ENCODE assay signal across 8 cellular contexts in genomic region chr2:99559075-99559662, GRCh38.
DNase-seq lines count a peak whose midpoint lies in the region; ATAC-seq and TF ChIP-seq lines count a peak whose summit lies in the region.

No MANE protein-coding gene starts in this region.

- TF ChIP-seq CTCF in GM12874 (IDR thresholded peaks at IDR 0.05; ENCODE audit: insufficient read depth, low read depth, low read length), result peak; percentile 87
- TF ChIP-seq CTCF in cardiac fibroblast (IDR thresholded peaks at IDR 0.05; ENCODE audit: low read depth, low read length), result peak; percentile 98

- H3K4me3 ChIP-seq in cardiac fibroblast (replicated peaks in 1 of 2; ENCODE audit: low read depth in 2 of 2, low read length in 2 of 2), result no peak overlapping the region

- DNase-seq in NCI-H446 (lab: John Stamatoyannopoulos, UW) (peak; percentile 52 to 85), cardiac fibroblast (ENCODE audit: low read depth in 2 of 2) (peak; percentile 71 to 76), kidney glomerular epithelial cell (lab: John Stamatoyannopoulos, UW) (peak; percentile 81)
- peak; percentile 86 for DNase-seq in activated CD4-positive, CD25-positive, alpha-beta regulatory T cell treated with anti-CD3 and anti-CD28 coated beads, Interleukin-2, amount 50 U/mL, for 72 hours
- DNase-seq in stimulated activated CD4-positive, alpha-beta T cell treated with anti-CD3 and anti-CD28 coated beads, Interleukin-1b, Interleukin-23, amount 100 ng/mL, for 48 hours, result peak; percentile 83

- peak; percentile 82 for ATAC-seq in HG03159 (IDR thresholded peaks at IDR 0.05; ENCODE audit: unreplicated experiment)
- no peak for ATAC-seq in HG03432 (IDR thresholded peaks at IDR 0.05; ENCODE audit: unreplicated experiment)
